ENCODE assay signal across 12 cellular contexts in genomic region chr10:103709341-103709920, GRCh38.
DNase-seq lines count a peak whose midpoint lies in the region; ATAC-seq and TF ChIP-seq lines count a peak whose summit lies in the region.
"Had no signal": no experiment of that assay in that cellular context is flagged by ENCODE, and none has a peak within 500 bp of the region (broad histone marks: within the 10 kb centered on the region; RNA-seq: fewer than 3 reads in every experiment).

No MANE protein-coding gene starts in this region.

- in situ Hi-C loops in GM23248 (cut with MboI): loop anchor here (25.0 kb wide), 1 partner anchor 503 kb away; no protein-coding TSS in a partner anchor

- DNase-seq in GM23248 (peak; percentile 90), RWPE2 (ENCODE audit: low spot score) (no peak), epithelial cell of esophagus (ENCODE audit: low read depth) (peak; percentile 50), renal cortical epithelial cell (ENCODE audit: low read depth) (peak; percentile 84), DMS153 treated with DMSO at 0.1 percent for 48 hours (lab: John Stamatoyannopoulos, UW; ENCODE audit: unreplicated experiment) (no peak)
- DNase-seq: activated CD8-positive, alpha-beta T cell treated with anti-CD3 and anti-CD28 coated beads for 36 hours; islet precursor cell; stimulated activated CD4-positive, alpha-beta T cell treated with anti-CD3 and anti-CD28 coated beads, Interleukin-1b, Interleukin-23, amount 100 ng/mL, for 48 hours had no signal

- H3K79me2 ChIP-seq in GM23248 (ENCODE audit: insufficient read depth): no peaks in the 10 kb centered on the region

- H3K4me2 ChIP-seq in GM23248 (ENCODE audit: unreplicated experiment): no peak overlapping the region

- H3K4me1 ChIP-seq in GM23248 (ENCODE audit: insufficient read depth) (peaks cover 7% of the 10 kb centered on the region; the same call in 1 of the 2 replicates), RWPE2 (ENCODE audit: insufficient read depth, poor library complexity, severe bottlenecking) (no peaks in the 10 kb centered on the region)

- H3K9me2 ChIP-seq in GM23248 (ENCODE audit: insufficient read depth): no peaks in the 10 kb centered on the region

- H3K9me3 ChIP-seq in GM23248 (ENCODE audit: low read depth): no peaks in the 10 kb centered on the region
- H3K9me3 ChIP-seq in RWPE2 (ENCODE audit: severe bottlenecking): no peaks in the 10 kb centered on the region

- TF ChIP-seq CTCF in RWPE2 (IDR thresholded peaks at IDR 0.05; ENCODE audit: poor library complexity, severe bottlenecking) (no peak), epithelial cell of esophagus (IDR thresholded peaks at IDR 0.05; ENCODE audit: insufficient read depth, low read depth, low read length, missing control alignments) (no peak)

- ATAC-seq in RWPE2 (ENCODE audit: low read depth) (peak; percentile 72), HG02623 (IDR thresholded peaks at IDR 0.05; ENCODE audit: unreplicated experiment) (no peak), HG03039 (IDR thresholded peaks at IDR 0.05; ENCODE audit: unreplicated experiment) (no peak)
- ATAC-seq: activated CD8-positive, alpha-beta T cell treated with anti-CD3 and anti-CD28 coated beads for 36 hours; activated naive CD4-positive, alpha-beta T cell treated with anti-CD3 and anti-CD28 coated beads, Interleukin-2, amount 50 U/mL, for 72 hours had no signal

- no peaks in the 10 kb centered on the region for H4K20me1 ChIP-seq in GM23248 (ENCODE audit: insufficient read depth)

- no peak overlapping the region for H2AFZ ChIP-seq in GM23248

- H3K27ac ChIP-seq in GM23248 (peak overlapping the region; percentile 5; the same call in 1 of the 2 replicates), RWPE2 (ENCODE audit: poor library complexity, severe bottlenecking) (peak overlapping the region; percentile 24)
- H3K27ac ChIP-seq: SK-N-MC had no signal

- H3K9ac ChIP-seq in GM23248: no peak overlapping the region

- H3F3A ChIP-seq in GM23248 (ENCODE audit: insufficient read depth): 0 out of 2 replicates have a peak, but pooled peaks cover 4% of the 10 kb centered on the region

- no peak overlapping the region for H3K4me3 ChIP-seq in GM23248
- no peak overlapping the region for H3K4me3 ChIP-seq in RWPE2 (ENCODE audit: severe bottlenecking)
- H3K4me3 ChIP-seq in epithelial cell of esophagus (ENCODE audit: low read length): no peak overlapping the region
- H3K4me3 ChIP-seq: SK-N-MC had no signal

- no peaks in the 10 kb centered on the region for H3K27me3 ChIP-seq in GM23248 (replicated peaks; ENCODE audit: insufficient read depth)
- H3K27me3 ChIP-seq in RWPE2 (ENCODE audit: insufficient read depth, poor library complexity, severe bottlenecking): no peaks in the 10 kb centered on the region

- H3K36me3 ChIP-seq in GM23248 (ENCODE audit: low read depth) (no peaks in the 10 kb centered on the region), RWPE2 (ENCODE audit: low read depth) (peaks cover 28% of the 10 kb centered on the region; the same call in 1 of the 2 replicates)

- 45 to 48% methylated on average over 8 of the region's 8 CpGs for WGBS in GM23248 (ENCODE audit: low coverage in 1 of 2, low lambda C conversion rate in 2 of 2, missing lambda C conversion rate in 2 of 2), 2 experiments

Comparison
In these comparisons a context has a peak if more than half of its experiments do, and no peak if none do; other contexts are left out.
1. DNase-seq: peak in GM23248 (single experiment), epithelial cell of esophagus (single experiment) and renal cortical epithelial cell (single experiment); none in RWPE2 (single experiment) and DMS153 treated with DMSO at 0.1 percent for 48 hours (single experiment).